17 cellular contexts compared by ENCODE assay signal in the genomic region with DNA sequence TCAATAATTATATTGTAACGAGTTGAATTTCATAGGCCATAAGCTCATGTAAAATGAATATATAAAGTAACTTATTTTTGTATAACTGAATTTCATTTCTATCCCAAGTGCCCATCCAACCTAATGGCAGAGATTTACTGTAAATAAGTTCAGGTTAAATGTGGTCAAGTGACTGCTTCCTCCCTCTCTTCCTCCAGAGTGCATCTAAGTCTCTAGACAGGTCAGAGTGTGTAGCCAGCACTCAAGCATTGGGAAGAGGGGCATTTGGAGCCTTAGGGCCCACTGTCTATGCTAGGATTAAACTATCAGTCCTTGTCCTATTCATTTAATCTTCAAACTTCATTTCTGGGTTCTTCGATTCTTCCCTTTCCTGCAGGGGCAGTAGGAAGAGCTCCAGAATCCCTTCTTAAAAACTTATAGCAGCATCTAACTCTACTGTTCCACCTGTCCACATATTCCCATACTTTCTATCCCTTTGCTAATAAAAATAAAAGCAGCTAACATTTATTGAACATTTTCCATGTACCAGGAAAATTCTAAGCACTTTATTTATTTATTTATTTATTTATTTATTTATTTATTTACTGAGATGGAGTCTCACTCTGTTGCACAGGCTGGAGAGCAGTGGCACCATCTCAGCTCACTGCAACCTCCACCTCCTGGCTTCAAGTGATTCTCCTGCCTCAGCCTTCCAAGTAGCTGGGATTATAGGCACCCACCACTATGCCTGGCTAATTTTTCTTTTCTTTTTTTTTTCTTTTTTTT.
"Had no signal": no experiment of that assay in that cellular context is flagged by ENCODE, and none has a peak within 500 bp of the region (broad histone marks: within the 10 kb centered on the region; RNA-seq: fewer than 3 reads in every experiment).

No MANE protein-coding gene starts in this region.

- H3K36me3 Mint-ChIP-seq: WTC11 had no signal

- DNase-seq: activated CD4-positive, alpha-beta T cell treated with anti-CD3 and anti-CD28 coated beads for 48 hours; activated naive CD4-positive, alpha-beta T cell treated with Interleukin-2 at 50 U/mL for 16 hours; brain microvascular endothelial cell; cerebellar nuclear complex; effector memory CD8-positive, alpha-beta T cell; foreskin keratinocyte; glutamatergic neuron; right cardiac atrium; stimulated activated CD4-positive, alpha-beta T cell treated with anti-CD3 and anti-CD28 coated beads, Interleukin-15, amount 100 ng/mL, for 24 hours; stimulated activated CD4-positive, alpha-beta T cell treated with anti-CD3 and anti-CD28 coated beads, Interleukin-4, amount 100 ng/mL, for 1 hour; stimulated activated naive CD8-positive, alpha-beta T cell treated with anti-CD3 and anti-CD28 coated beads, Interleukin-15, Interleukin-2, amounts not matched to agents 100 U/mL and 50 U/mL, for 24 hours; T-helper 2 cell; transverse colon had no signal

- H3K27ac Mint-ChIP-seq: WTC11 had no signal

- H3K9me3 Mint-ChIP-seq: activated T-helper 17 cell treated with anti-CD3 and anti-CD28 coated beads, Interleukin-2, amount 50 U/mL, for 72 hours; effector memory CD8-positive, alpha-beta T cell; WTC11 had no signal

- H3K4me1 ChIP-seq: prostate gland had no signal

- H3K27ac ChIP-seq: brain microvascular endothelial cell, foreskin keratinocyte, prostate gland had no signal

- H3K27me3 Mint-ChIP-seq: activated T-helper 17 cell treated with anti-CD3 and anti-CD28 coated beads, Interleukin-2, amount 50 U/mL, for 72 hours had no signal

- ATAC-seq: activated T-helper 17 cell treated with anti-CD3 and anti-CD28 coated beads, Interleukin-2, amount 50 U/mL, for 72 hours; effector memory CD8-positive, alpha-beta T cell; stimulated activated naive CD8-positive, alpha-beta T cell treated with anti-CD3 and anti-CD28 coated beads, Interleukin-15, Interleukin-2, amounts not matched to agents 100 U/mL and 50 U/mL, for 24 hours; WTC11 had no signal

- H3K36me3 ChIP-seq: brain microvascular endothelial cell, prostate gland, transverse colon had no signal

- H3K27me3 ChIP-seq: brain microvascular endothelial cell, foreskin keratinocyte, transverse colon had no signal

- H3K4me3 Mint-ChIP-seq: activated T-helper 17 cell treated with anti-CD3 and anti-CD28 coated beads, Interleukin-2, amount 50 U/mL, for 72 hours; effector memory CD8-positive, alpha-beta T cell; WTC11 had no signal

- H3K9me3 ChIP-seq: prostate gland, transverse colon had no signal

- H3K4me3 ChIP-seq: prostate gland, skin epidermis, transverse colon had no signal
